ENCODE assay signal across 14 cellular contexts in genomic region chr18:10234912-10235439, GRCh38.
DNase-seq lines count a peak whose midpoint lies in the region; ATAC-seq and TF ChIP-seq lines count a peak whose summit lies in the region.
"Had no signal": no experiment of that assay in that cellular context is flagged by ENCODE, and none has a peak within 500 bp of the region (broad histone marks: within the 10 kb centered on the region; RNA-seq: fewer than 3 reads in every experiment).

No MANE protein-coding gene starts in this region.

- H3K4me3 Mint-ChIP-seq in nephron progenitor cell: no peak overlapping the region
- no peak overlapping the region for H3K4me3 Mint-ChIP-seq in chondrocyte (ENCODE audit: unreplicated experiment)
- H3K4me3 Mint-ChIP-seq: CD14-positive monocyte had no signal

- peaks cover 3% of the 10 kb centered on the region for H3K27me3 Mint-ChIP-seq in nephron progenitor cell (ENCODE audit: low read depth, poor library complexity)
- H3K27me3 Mint-ChIP-seq in chondrocyte (ENCODE audit: low read depth): no peaks in the 10 kb centered on the region

- no peak overlapping the region for H3K9ac ChIP-seq in fibroblast of lung (ENCODE audit: insufficient read depth, low read length)

- peak overlapping the region; percentile 76 for H3K27ac Mint-ChIP-seq in nephron progenitor cell
- no peak overlapping the region for H3K27ac Mint-ChIP-seq in chondrocyte (ENCODE audit: unreplicated experiment)

- TF ChIP-seq POLR2A in NB4 (IDR thresholded peaks at IDR 0.05; ENCODE audit: extremely low read depth, insufficient read length): no peak

- H3K9me3 Mint-ChIP-seq in nephron progenitor cell: peaks cover 12% of the 10 kb centered on the region
- H3K9me3 Mint-ChIP-seq in chondrocyte (ENCODE audit: low read depth): peaks cover 8% of the 10 kb centered on the region

- no peaks in the 10 kb centered on the region for H3K79me2 ChIP-seq in fibroblast of lung (ENCODE audit: control insufficient read depth, insufficient read depth, low read length)

- no peak overlapping the region for H3K4me2 ChIP-seq in fibroblast of lung (ENCODE audit: extremely low read depth, insufficient read depth, low read length)

- no peaks in the 10 kb centered on the region for H4K20me1 ChIP-seq in fibroblast of lung (ENCODE audit: control insufficient read depth, extremely low read depth, insufficient read depth, low read length)

- ATAC-seq in GM18861 (IDR thresholded peaks at IDR 0.05; ENCODE audit: unreplicated experiment): no peak
- ATAC-seq: left lobe of liver had no signal

- H3K9me3 ChIP-seq in fibroblast of lung (ENCODE audit: control insufficient read depth, insufficient read depth, low read depth, low read length): no peaks in the 10 kb centered on the region

- H3K36me3 Mint-ChIP-seq in nephron progenitor cell (ENCODE audit: low read depth) (peaks cover 4% of the 10 kb centered on the region), chondrocyte (ENCODE audit: low read depth) (no peaks in the 10 kb centered on the region)

- H3K36me3 ChIP-seq in fibroblast of lung (ENCODE audit: control insufficient read depth, insufficient read depth, low read length): no peaks in the 10 kb centered on the region

- peak; percentile 57 for DNase-seq in AG09309 (ENCODE audit: low read depth)
- peak; percentile 73 for DNase-seq in NB4 (ENCODE audit: low read depth)
- DNase-seq in fibroblast of lung (ENCODE audit: low read depth in 2 of 2): peak; percentile 66 to 94
- no peak for DNase-seq in nephron progenitor cell
- no peak for DNase-seq in chondrocyte (ENCODE audit: low spot score)
- no peak for DNase-seq in stimulated activated CD8-positive, alpha-beta memory T cell treated with anti-CD3 and anti-CD28 coated beads, Interleukin-4, amount 100 ng/mL, for 48 hours
- DNase-seq in NK-92 (lab: John Stamatoyannopoulos, UW; ENCODE audit: unreplicated experiment): no peak
- DNase-seq: activated CD4-positive, CD25-positive, alpha-beta regulatory T cell treated with anti-CD3 and anti-CD28 coated beads, Interleukin-2, amount 50 U/mL, for 72 hours; activated naive CD4-positive, alpha-beta T cell; NCI-H2081 treated with DMSO at 0.1 percent for 48 hours had no signal

- no peak overlapping the region for H3K27ac ChIP-seq in fibroblast of lung (ENCODE audit: insufficient read depth, low read length)
- H3K27ac ChIP-seq: HL-60 had no signal

- TF ChIP-seq CTCF in AG09309 (IDR thresholded peaks at IDR 0.05; ENCODE audit: control insufficient read depth, insufficient read depth, low read depth, low read length, missing control alignments) (no peak), NB4 (IDR thresholded peaks at IDR 0.05; ENCODE audit: low read depth, low read length) (no peak), fibroblast of lung (conservative IDR thresholded peaks at IDR 0.05 in 1 of 2, IDR thresholded peaks at IDR 0.05 in 1 of 2; ENCODE audit: low read depth in 1 of 2, low read length in 2 of 2) (no peak), nephron progenitor cell (IDR thresholded peaks at IDR 0.05) (no peak), chondrocyte (IDR thresholded peaks at IDR 0.05) (no peak)

- H3K4me3 ChIP-seq in AG09309 (ENCODE audit: control insufficient read depth, low read depth, low read length) (no peak overlapping the region), NB4 (ENCODE audit: low read depth, low read length) (no peak overlapping the region), fibroblast of lung (replicated peaks in 1 of 4; ENCODE audit: control extremely low read depth in 1 of 4, insufficient read depth in 1 of 4, low read depth in 3 of 4, low read length in 4 of 4) (no peak overlapping the region)

- H3K4me1 ChIP-seq in fibroblast of lung (ENCODE audit: control insufficient read depth, extremely low read depth, insufficient read depth, low read length): no peaks in the 10 kb centered on the region

- H2AFZ ChIP-seq in fibroblast of lung (ENCODE audit: low read length): no peak overlapping the region

- H3K4me1 Mint-ChIP-seq in nephron progenitor cell: peaks cover 23% of the 10 kb centered on the region
- peaks cover 25% of the 10 kb centered on the region for H3K4me1 Mint-ChIP-seq in chondrocyte (ENCODE audit: low read depth)

- H3K27me3 ChIP-seq in fibroblast of lung (ENCODE audit: control insufficient read depth, insufficient read depth, low read length): no peaks in the 10 kb centered on the region

Comparison
In these comparisons a context has a peak if more than half of its experiments do, and no peak if none do; other contexts are left out.
1. DNase-seq: peak in AG09309 (single experiment), NB4 (single experiment) and fibroblast of lung (2 of 2); none in nephron progenitor cell (single experiment), chondrocyte (single experiment), stimulated activated CD8-positive, alpha-beta memory T cell treated with anti-CD3 and anti-CD28 coated beads, Interleukin-4, amount 100 ng/mL, for 48 hours (single experiment) and NK-92 (single experiment).